Comparison of ENCODE assay signal across 8 cellular contexts in the genomic region with DNA sequence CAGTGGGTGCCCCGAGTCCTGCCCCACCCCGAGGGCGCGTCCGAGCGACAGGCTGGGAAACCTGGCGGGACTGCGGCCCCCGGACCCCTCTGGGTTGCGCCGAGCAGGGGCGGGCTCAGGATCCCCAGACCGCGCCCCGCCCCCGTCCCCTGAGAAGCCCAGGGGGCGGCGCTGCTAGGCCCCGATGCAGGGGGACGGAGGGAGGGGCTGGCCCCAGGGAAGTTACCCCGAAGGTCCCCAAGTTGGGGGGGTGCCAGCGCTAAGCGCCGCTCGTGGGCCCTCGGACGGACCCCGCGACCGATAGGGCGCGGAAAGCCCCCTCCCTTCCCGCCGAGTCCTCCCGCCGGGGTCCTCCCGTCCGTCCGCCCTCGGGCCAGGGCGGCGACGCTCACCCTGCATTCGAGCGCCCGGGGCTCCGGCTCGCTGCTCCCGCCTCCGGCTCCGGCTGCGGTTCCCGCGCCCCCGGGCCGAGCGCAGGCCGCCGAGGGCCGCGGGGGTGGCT. TPM values are rescaled to one million over a fixed set of nuclear protein-coding genes. Genes with fewer than 3 reads are reported as not detected.
A peak's percentile ranks its signal among the peaks of the same experiment; 100 is the strongest.
DNase-seq lines count a peak whose midpoint lies in the region; ATAC-seq and TF ChIP-seq lines count a peak whose summit lies in the region.

No MANE protein-coding gene starts in this region.

- H3K4me1 ChIP-seq in HEK293 (ENCODE audit: control insufficient read depth, insufficient read depth, low read length) (0 out of 2 replicates have a peak, but pooled peaks cover 2% of the 10 kb centered on the region), transverse colon (peaks cover 5 to 25% (median 22%) of the 10 kb centered on the region in 4 donors)

- no peak overlapping the region for H3K27ac Mint-ChIP-seq in Calu3 (ENCODE audit: unreplicated experiment)

- TF ChIP-seq EP300 in transverse colon (IDR thresholded peaks at IDR 0.05; ENCODE audit: low read depth): no peak

- H3K4me3 Mint-ChIP-seq in Calu3 (ENCODE audit: low read depth, unreplicated experiment): peak overlapping the region; percentile 55

- H3K27ac ChIP-seq in HEK293 (ENCODE audit: extremely low read depth, low read depth, low read length) (peak overlapping the region; percentile 60; the same call in 1 of the 2 replicates), transverse colon (peak overlapping the region; percentile 58 to 82 (median 79))

- H3K4me3 ChIP-seq in HEK293 (ENCODE audit: low read depth, low read length) (peak overlapping the region; percentile 46), iPS-18c (ENCODE audit: insufficient read depth, low read depth, low read length) (peak overlapping the region; percentile 72), transverse colon (peak overlapping the region; percentile 36 to 75 (median 62))

- BruUV-seq in Calu3 (replicated peaks; lab: Mats Ljungman, UMichigan): no TSS peak

- in situ Hi-C loops in transverse colon (cut with MboI; ENCODE audit: low pct_ligation_motif_present in 1 of 4, low pct_unique_long_range_greater_than_20kb in 1 of 4, low sequenced_read_pairs in 3 of 4): no loop called here

- TF ChIP-seq POLR2A in transverse colon (IDR thresholded peaks at IDR 0.05): no peak

- WGBS in transverse colon (ENCODE audit: low coverage in 1 of 2), 2 donors: 2% methylated on average over 37 of the region's 61 CpGs; no CpG with 5 or more reads in 1 of the 2 donors

- H3K36me3 Mint-ChIP-seq in Calu3 (ENCODE audit: insufficient read depth, unreplicated experiment): peaks cover 5% of the 10 kb centered on the region

- no peaks in the 10 kb centered on the region for H3K9me3 Mint-ChIP-seq in Calu3 (ENCODE audit: low read depth, unreplicated experiment)

- TF ChIP-seq CTCF in Calu3 (IDR thresholded peaks at IDR 0.05; ENCODE audit: unreplicated experiment) (no peak), HEK293 (tag by site-specific recombination; IDR thresholded peaks at IDR 0.05) (peak; percentile 55), transverse colon (IDR thresholded peaks at IDR 0.05) (no peak)

- H3K27me3 Mint-ChIP-seq in Calu3 (ENCODE audit: unreplicated experiment): no peaks in the 10 kb centered on the region

- H3K27me3 ChIP-seq in transverse colon: peaks cover 20% of the 10 kb centered on the region

- CTCF ChIA-PET in Calu3 (lab: Charles Lee): no interaction called here
- CTCF ChIA-PET in HEK293 (lab: Yijun Ruan, JAX): interaction anchor here (3.0 kb wide), 1 partner anchor 14 kb away, joined by 12 read pairs; no protein-coding TSS in a partner anchor

- POLR2A ChIA-PET in HEK293 (lab: Yijun Ruan, JAX): no interaction called here

- intact Hi-C loops in Calu3 (cut with micrococcal nuclease; ENCODE audit: unreplicated experiment) (no loop called here), transverse colon (cut with DNase I; ENCODE audit: low total_unique reads) (no loop called here)

- DNase-seq in Calu3 (no peak), transverse colon (no peak)
- DNase-seq in activated CD8-positive, alpha-beta memory T cell treated with anti-CD3 and anti-CD28 coated beads, Interleukin-2, amount 50 U/mL, for 48 hours: peak; percentile 61

- H3K36me3 ChIP-seq in HEK293 (ENCODE audit: control insufficient read depth in 2 of 2, insufficient read depth in 1 of 2, low read length in 2 of 2) (peaks cover 0 to 10% of the 10 kb centered on the region in 2 experiments; a peak in 1 of 3 replicates), transverse colon (no peaks in the 10 kb centered on the region)

- ATAC-seq in HG03565 (IDR thresholded peaks at IDR 0.05; ENCODE audit: unreplicated experiment) (no peak), HG03175 (IDR thresholded peaks at IDR 0.05; ENCODE audit: unreplicated experiment) (no peak), GM18870 (IDR thresholded peaks at IDR 0.05; ENCODE audit: unreplicated experiment) (no peak)

- H3K4me1 Mint-ChIP-seq in Calu3 (ENCODE audit: low read depth, unreplicated experiment): no peaks in the 10 kb centered on the region

- H3K9me3 ChIP-seq in HEK293 (ENCODE audit: control insufficient read depth, insufficient read depth, low read depth, low read length): no peaks in the 10 kb centered on the region
- H3K9me3 ChIP-seq in iPS-18c (ENCODE audit: control insufficient read depth, insufficient read depth, low read length): peaks cover 2% of the 10 kb centered on the region
- H3K9me3 ChIP-seq in transverse colon: no peaks in the 10 kb centered on the region

TF ChIP-seq in HEK293, 187 proteins besides CTCF, POLR2A, EP300 and RAD21 (continues in another document):
- TF ChIP-seq MZF1 (tag by site-specific recombination; IDR thresholded peaks at IDR 0.05; ENCODE audit: borderline replicate concordance) (no peak), ZNF707 (tag by site-specific recombination; IDR thresholded peaks at IDR 0.05) (no peak), ZBTB21 (tag by site-specific recombination; IDR thresholded peaks at IDR 0.05) (no peak), ZNF416 (tag by site-specific recombination; IDR thresholded peaks at IDR 0.05) (no peak), KLF9 (tag by site-specific recombination; IDR thresholded peaks at IDR 0.05; ENCODE audit: low read depth) (peak; percentile 31; the same call in 1 of the 2 replicates), ZBTB1 (tag by site-specific recombination; IDR thresholded peaks at IDR 0.05) (no peak), ZNF274 (IDR thresholded peaks at IDR 0.05; ENCODE audit: low read length) (no peak), ZNF274 (tag by site-specific recombination; IDR thresholded peaks at IDR 0.05; ENCODE audit: borderline replicate concordance) (no peak), ZNF211 (tag by site-specific recombination; IDR thresholded peaks at IDR 0.05; ENCODE audit: low read depth) (no peak), ZNF48 (tag by site-specific recombination; IDR thresholded peaks at IDR 0.05) (no peak), ZNF558 (tag by site-specific recombination; IDR thresholded peaks at IDR 0.05) (no peak), ZNF626 (tag by site-specific recombination; IDR thresholded peaks at IDR 0.05) (no peak), ZNF585B (tag by site-specific recombination; IDR thresholded peaks at IDR 0.05) (no peak), ZNF654 (tag by site-specific recombination; IDR thresholded peaks at IDR 0.05; ENCODE audit: low read depth) (no peak)
- TF ChIP-seq, protein P1, sequence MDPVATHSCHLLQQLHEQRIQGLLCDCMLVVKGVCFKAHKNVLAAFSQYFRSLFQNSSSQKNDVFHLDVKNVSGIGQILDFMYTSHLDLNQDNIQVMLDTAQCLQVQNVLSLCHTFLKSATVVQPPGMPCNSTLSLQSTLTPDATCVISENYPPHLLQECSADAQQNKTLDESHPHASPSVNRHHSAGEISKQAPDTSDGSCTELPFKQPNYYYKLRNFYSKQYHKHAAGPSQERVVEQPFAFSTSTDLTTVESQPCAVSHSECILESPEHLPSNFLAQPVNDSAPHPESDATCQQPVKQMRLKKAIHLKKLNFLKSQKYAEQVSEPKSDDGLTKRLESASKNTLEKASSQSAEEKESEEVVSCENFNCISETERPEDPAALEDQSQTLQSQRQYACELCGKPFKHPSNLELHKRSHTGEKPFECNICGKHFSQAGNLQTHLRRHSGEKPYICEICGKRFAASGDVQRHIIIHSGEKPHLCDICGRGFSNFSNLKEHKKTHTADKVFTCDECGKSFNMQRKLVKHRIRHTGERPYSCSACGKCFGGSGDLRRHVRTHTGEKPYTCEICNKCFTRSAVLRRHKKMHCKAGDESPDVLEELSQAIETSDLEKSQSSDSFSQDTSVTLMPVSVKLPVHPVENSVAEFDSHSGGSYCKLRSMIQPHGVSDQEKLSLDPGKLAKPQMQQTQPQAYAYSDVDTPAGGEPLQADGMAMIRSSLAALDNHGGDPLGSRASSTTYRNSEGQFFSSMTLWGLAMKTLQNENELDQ (tag by site-specific recombination; IDR thresholded peaks at IDR 0.05; ENCODE audit: low read depth): no peak
- TF ChIP-seq, protein P2, sequence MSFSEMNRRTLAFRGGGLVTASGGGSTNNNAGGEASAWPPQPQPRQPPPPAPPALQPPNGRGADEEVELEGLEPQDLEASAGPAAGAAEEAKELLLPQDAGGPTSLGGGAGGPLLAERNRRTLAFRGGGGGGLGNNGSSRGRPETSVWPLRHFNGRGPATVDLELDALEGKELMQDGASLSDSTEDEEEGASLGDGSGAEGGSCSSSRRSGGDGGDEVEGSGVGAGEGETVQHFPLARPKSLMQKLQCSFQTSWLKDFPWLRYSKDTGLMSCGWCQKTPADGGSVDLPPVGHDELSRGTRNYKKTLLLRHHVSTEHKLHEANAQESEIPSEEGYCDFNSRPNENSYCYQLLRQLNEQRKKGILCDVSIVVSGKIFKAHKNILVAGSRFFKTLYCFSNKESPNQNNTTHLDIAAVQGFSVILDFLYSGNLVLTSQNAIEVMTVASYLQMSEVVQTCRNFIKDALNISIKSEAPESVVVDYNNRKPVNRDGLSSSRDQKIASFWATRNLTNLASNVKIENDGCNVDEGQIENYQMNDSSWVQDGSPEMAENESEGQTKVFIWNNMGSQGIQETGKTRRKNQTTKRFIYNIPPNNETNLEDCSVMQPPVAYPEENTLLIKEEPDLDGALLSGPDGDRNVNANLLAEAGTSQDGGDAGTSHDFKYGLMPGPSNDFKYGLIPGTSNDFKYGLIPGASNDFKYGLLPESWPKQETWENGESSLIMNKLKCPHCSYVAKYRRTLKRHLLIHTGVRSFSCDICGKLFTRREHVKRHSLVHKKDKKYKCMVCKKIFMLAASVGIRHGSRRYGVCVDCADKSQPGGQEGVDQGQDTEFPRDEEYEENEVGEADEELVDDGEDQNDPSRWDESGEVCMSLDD (tag by site-specific recombination; IDR thresholded peaks at IDR 0.05): peak; percentile 73; the same call in 1 of the 2 replicates
- TF ChIP-seq, protein P3, sequence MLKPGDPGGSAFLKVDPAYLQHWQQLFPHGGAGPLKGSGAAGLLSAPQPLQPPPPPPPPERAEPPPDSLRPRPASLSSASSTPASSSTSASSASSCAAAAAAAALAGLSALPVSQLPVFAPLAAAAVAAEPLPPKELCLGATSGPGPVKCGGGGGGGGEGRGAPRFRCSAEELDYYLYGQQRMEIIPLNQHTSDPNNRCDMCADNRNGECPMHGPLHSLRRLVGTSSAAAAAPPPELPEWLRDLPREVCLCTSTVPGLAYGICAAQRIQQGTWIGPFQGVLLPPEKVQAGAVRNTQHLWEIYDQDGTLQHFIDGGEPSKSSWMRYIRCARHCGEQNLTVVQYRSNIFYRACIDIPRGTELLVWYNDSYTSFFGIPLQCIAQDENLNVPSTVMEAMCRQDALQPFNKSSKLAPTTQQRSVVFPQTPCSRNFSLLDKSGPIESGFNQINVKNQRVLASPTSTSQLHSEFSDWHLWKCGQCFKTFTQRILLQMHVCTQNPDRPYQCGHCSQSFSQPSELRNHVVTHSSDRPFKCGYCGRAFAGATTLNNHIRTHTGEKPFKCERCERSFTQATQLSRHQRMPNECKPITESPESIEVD (tag by site-specific recombination; IDR thresholded peaks at IDR 0.05): no peak

RNA-seq across cellular contexts. Expression of a gene that starts 0.4 kb away (rescaled TPM):
- total RNA-seq in Calu3 (2022) (3.7 and 4.7 TPM in 2 replicates), transverse colon (10 to 100 TPM; 15.6 to 38.2 (median 27.8) TPM)

RNA-seq across cellular contexts. Expression of a gene that starts 16.5 kb away (rescaled TPM):
- not detected in 2 replicates for total RNA-seq in Calu3 (2022)
- not detected for total RNA-seq in transverse colon

RNA-seq across cellular contexts. Expression of a gene that starts 24.7 kb away (rescaled TPM):
- total RNA-seq in Calu3 (2022) (54.5 and 56.2 TPM in 2 replicates), transverse colon (10 to 100 TPM; 21.3 to 84.1 (median 61.8) TPM)

RNA-seq across cellular contexts. Expression of a gene that starts 54.6 kb away (rescaled TPM):
- 146 and 160 TPM in 2 replicates for total RNA-seq in Calu3 (2022)
- total RNA-seq in transverse colon: 1,000 to 10,000 TPM in 1 of 4 donors, 100 to 1,000 TPM in 2, 10 to 100 TPM in 1; 82.6 to 1,341 (median 190) TPM
